17 cellular contexts compared by ENCODE assay signal in the genomic region with DNA sequence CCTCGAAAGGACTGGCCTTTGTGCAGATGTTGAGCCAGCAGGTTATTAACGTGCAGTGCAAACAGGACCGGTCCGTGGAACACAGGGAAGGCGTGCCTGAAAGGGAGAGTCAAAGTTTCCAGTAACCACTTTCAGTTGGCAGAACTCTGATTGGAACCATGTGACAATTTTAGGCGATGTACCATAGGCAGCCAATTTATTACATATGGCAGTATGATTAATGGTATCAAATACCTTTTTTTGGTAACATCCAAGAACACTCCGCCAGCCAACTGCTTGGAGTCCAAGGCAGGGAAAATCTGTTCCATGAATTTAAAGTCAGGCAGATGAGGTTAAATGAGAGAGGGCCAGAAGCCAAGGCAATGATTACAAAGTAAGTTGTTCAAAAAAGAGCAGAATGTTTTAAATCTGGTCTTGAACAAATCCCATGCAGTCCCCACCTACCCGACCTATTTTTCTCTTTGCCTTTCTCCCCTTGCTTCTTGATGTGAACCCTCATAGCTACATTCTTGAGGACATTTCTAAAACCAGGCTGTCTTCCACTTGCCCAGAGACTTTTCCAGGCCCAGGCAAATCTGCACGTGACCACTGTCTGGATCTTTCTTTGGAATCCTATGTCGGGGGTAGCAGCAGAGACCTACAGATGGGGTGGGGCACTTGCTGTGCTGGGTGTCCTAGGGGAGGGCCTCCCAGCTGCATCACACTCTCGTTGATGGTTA.
"Had no signal": no experiment of that assay in that cellular context is flagged by ENCODE, and none has a peak within 500 bp of the region (broad histone marks: within the 10 kb centered on the region; RNA-seq: fewer than 3 reads in every experiment).

No MANE protein-coding gene starts in this region.

- DNase-seq: activated CD4-positive, alpha-beta T cell treated with anti-CD3 and anti-CD28 coated beads for 4 hours; activated CD4-positive, alpha-beta T cell treated with anti-CD3 and anti-CD28 coated beads, Interleukin-2, amount 50 U/mL, for 48 hours; activated CD4-positive, CD25-positive, alpha-beta regulatory T cell; activated CD8-positive, alpha-beta memory T cell treated with anti-CD3 and anti-CD28 coated beads, Interleukin-2, amount 50 U/mL, for 48 hours; activated naive CD4-positive, alpha-beta T cell treated with Interleukin-2 at 50 U/mL for 16 hours; activated naive CD8-positive, alpha-beta T cell treated with anti-CD3 and anti-CD28 coated beads for 36 hours; activated T-cell treated with anti-CD3 and anti-CD28 coated beads, Interleukin-2, amount 50 U/mL, for 4 hours; heart right ventricle; stimulated activated CD4-positive, alpha-beta T cell treated with anti-CD3 and anti-CD28 coated beads, Interleukin-15, amount 100 ng/mL, for 24 hours; stimulated activated CD8-positive, alpha-beta memory T cell treated with anti-CD3 and anti-CD28 coated beads, Interleukin-4, amount 100 ng/mL, for 48 hours; stimulated activated naive CD4-positive, alpha-beta T cell; T-helper 17 cell; testis had no signal

- H3K4me1 ChIP-seq: heart right ventricle, testis had no signal

- H3K4me2 ChIP-seq: smooth muscle cell had no signal

- H3K4me3 ChIP-seq: coronary artery, gastroesophageal sphincter, heart right ventricle, smooth muscle cell, testis had no signal

- H3K27me3 ChIP-seq: gastroesophageal sphincter, testis had no signal

- H3K36me3 ChIP-seq: gastroesophageal sphincter, heart right ventricle had no signal

- H3K27ac ChIP-seq: coronary artery, epithelial cell of prostate, gastroesophageal sphincter, heart right ventricle, testis had no signal

- H3K9me3 ChIP-seq: testis had no signal
